In genomic region chr14:24441904-24442239, GRCh38 we compare ENCODE assay signal across 8 cellular contexts. TPM values are rescaled to one million over a fixed set of nuclear protein-coding genes. Genes with fewer than 3 reads are reported as not detected.
DNase-seq lines count a peak whose midpoint lies in the region; ATAC-seq and TF ChIP-seq lines count a peak whose summit lies in the region.

No MANE protein-coding gene starts in this region.

- H3K36me3 ChIP-seq in GM23338 (ENCODE audit: insufficient read depth) (peaks cover 7% of the 10 kb centered on the region; the same call in 1 of the 2 replicates), muscle layer of duodenum (ENCODE audit: control insufficient read depth in 1 of 2, insufficient read depth in 2 of 2, low read length in 2 of 2) (peaks cover 33 to 43% of the 10 kb centered on the region in 2 donors)

- DNase-seq in GM23338 (ENCODE audit: low spot score) (peak; percentile 64), NCI-H2227 treated with DMSO at 0.1 percent for 48 hours (lab: John Stamatoyannopoulos, UW) (peak; percentile 86), chondrocyte (ENCODE audit: low spot score) (no peak), sciatic nerve (ENCODE audit: low spot score) (no peak), dermis blood vessel endothelial cell (no peak), NCI-H128 (lab: John Stamatoyannopoulos, UW; ENCODE audit: unreplicated experiment) (no peak)
- DNase-seq in stimulated activated CD4-positive, alpha-beta T cell treated with anti-CD3 and anti-CD28 coated beads, Interleukin-4, amount 100 ng/mL, for 24 hours: no peak

- peak overlapping the region; percentile 84 for H3K4me2 ChIP-seq in GM23338

- H4K20me1 ChIP-seq in GM23338 (replicated peaks; ENCODE audit: insufficient read depth): no peaks in the 10 kb centered on the region; the same call in 1 of the 2 replicates

- ATAC-seq in GM23338 (peak; percentile 43), sciatic nerve (no peak)

- intact Hi-C loops in sciatic nerve (cut with DNase I): no loop called here

- peaks cover 5% of the 10 kb centered on the region; the same call in 2 of the 3 replicates for H3K4me1 Mint-ChIP-seq in GM23338
- peaks cover 29% of the 10 kb centered on the region for H3K4me1 Mint-ChIP-seq in chondrocyte (ENCODE audit: low read depth)

- H3K36me3 Mint-ChIP-seq in GM23338 (ENCODE audit: low read depth) (peaks cover 39% of the 10 kb centered on the region), chondrocyte (ENCODE audit: low read depth) (peaks cover 6% of the 10 kb centered on the region)

- H3K79me2 ChIP-seq in GM23338 (replicated peaks; ENCODE audit: insufficient read depth): peaks cover 13% of the 10 kb centered on the region

- H2AFZ ChIP-seq in GM23338: no peak overlapping the region; the same call in 1 of the 2 replicates

- H3K27me3 Mint-ChIP-seq in GM23338 (ENCODE audit: insufficient read depth, low read depth, poor library complexity) (peaks cover 4% of the 10 kb centered on the region), chondrocyte (ENCODE audit: low read depth) (no peaks in the 10 kb centered on the region)

- no peaks in the 10 kb centered on the region for H3K9me3 ChIP-seq in muscle layer of duodenum (ENCODE audit: control insufficient read depth in 1 of 2, low read length in 2 of 2)

- H3F3A ChIP-seq in GM23338 (replicated peaks; ENCODE audit: low read depth): peaks cover 7% of the 10 kb centered on the region; the same call in 1 of the 2 replicates

- H3K27ac Mint-ChIP-seq in GM23338: peak overlapping the region; percentile 99
- peak overlapping the region; percentile 98 for H3K27ac Mint-ChIP-seq in chondrocyte (ENCODE audit: unreplicated experiment)

- no peaks in the 10 kb centered on the region for H3K27me3 ChIP-seq in GM23338 (ENCODE audit: insufficient read depth)
- no peaks in the 10 kb centered on the region for H3K27me3 ChIP-seq in muscle layer of duodenum (ENCODE audit: low read depth, low read length)

- H3K4me1 ChIP-seq in GM23338 (ENCODE audit: insufficient read depth): peaks cover 13% of the 10 kb centered on the region
- peaks cover 8 to 39% of the 10 kb centered on the region in 2 donors for H3K4me1 ChIP-seq in muscle layer of duodenum (ENCODE audit: control insufficient read depth in 1 of 2, insufficient read depth in 2 of 2, low read length in 2 of 2)

- peak overlapping the region; percentile 88 for H3K4me3 Mint-ChIP-seq in GM23338
- H3K4me3 Mint-ChIP-seq in chondrocyte (ENCODE audit: unreplicated experiment): peak overlapping the region; percentile 88

- no peaks in the 10 kb centered on the region for H3K9me2 ChIP-seq in GM23338 (ENCODE audit: insufficient read depth)

- peak overlapping the region; percentile 97 for H3K27ac ChIP-seq in GM23338 (ENCODE audit: low read depth)
- peak overlapping the region; percentile 99 for H3K27ac ChIP-seq in muscle layer of duodenum (ENCODE audit: low read length)

- TF ChIP-seq CTCF in GM23338 (conservative IDR thresholded peaks at IDR 0.05; ENCODE audit: low read depth in 2 of 2) (no peak), chondrocyte (IDR thresholded peaks at IDR 0.05) (no peak)

- H3K9me3 Mint-ChIP-seq in GM23338: no peaks in the 10 kb centered on the region
- no peaks in the 10 kb centered on the region for H3K9me3 Mint-ChIP-seq in chondrocyte (ENCODE audit: low read depth)

- H3K4me3 ChIP-seq in GM23338: peak overlapping the region; percentile 70
- H3K4me3 ChIP-seq in muscle layer of duodenum (ENCODE audit: low read depth in 1 of 2, low read length in 2 of 2): peak overlapping the region; percentile 71 to 88

TF ChIP-seq in GM23338, 12 proteins besides CTCF, POLR2A, EP300 and RAD21 (continues in another document):
- no peak for TF ChIP-seq STAT1 (IDR thresholded peaks at IDR 0.05; ENCODE audit: unreplicated experiment)
- TF ChIP-seq ZNF331 (CRISPR knock-in tag; IDR thresholded peaks at IDR 0.05; ENCODE audit: low read depth): no peak
- TF ChIP-seq ZNF462 (CRISPR knock-in tag; IDR thresholded peaks at IDR 0.05): no peak
- no peak for TF ChIP-seq EZH2 (IDR thresholded peaks at IDR 0.05; ENCODE audit: low read depth, unreplicated experiment)
- no peak for TF ChIP-seq EZH2phosphoT487 (IDR thresholded peaks at IDR 0.05; ENCODE audit: unreplicated experiment)
- no peak for TF ChIP-seq ZNF114 (CRISPR knock-in tag; IDR thresholded peaks at IDR 0.05)

RNA-seq across cellular contexts. Expression of gene SDR39U1, which starts 0.7 kb away (rescaled TPM):
- total RNA-seq in GM23338 (2014; rRNA removed; shearing (Covaris generic)): 9.0 and 22.9 TPM in 2 replicates
- 60.6 and 66.5 TPM in 2 replicates for polyA plus RNA-seq in GM23338 (2016; fragmentation: Nextera tagmentation; extraction: Ambion mirVana)
- total RNA-seq in chondrocyte (34.6 to 52.9 TPM (median 35.3 TPM) in 3 replicates), sciatic nerve (43.9 TPM), dermis blood vessel endothelial cell (9.3 and 79.1 TPM in 2 replicates)

RNA-seq across cellular contexts. Expression of gene KHNYN, which starts 12.1 kb away (rescaled TPM):
- total RNA-seq in GM23338 (2014; rRNA removed; shearing (Covaris generic)): 21.9 and 28.1 TPM in 2 replicates
- 2.1 and 2.7 TPM in 2 replicates for polyA plus RNA-seq in GM23338 (2016; fragmentation: Nextera tagmentation; extraction: Ambion mirVana)
- total RNA-seq in chondrocyte (44.4 to 53.8 TPM (median 53.7 TPM) in 3 replicates), sciatic nerve (73.4 TPM), dermis blood vessel endothelial cell (55.5 and 67.0 TPM in 2 replicates)

RNA-seq across cellular contexts. Expression of gene CBLN3, which starts 12.4 kb away (rescaled TPM):
- total RNA-seq in GM23338 (2014; rRNA removed; shearing (Covaris generic)): 0.07 TPM in 1 of 2 replicates, not detected in the other
- polyA plus RNA-seq in GM23338 (2016; fragmentation: Nextera tagmentation; extraction: Ambion mirVana): 0.19 and 0.23 TPM in 2 replicates
- total RNA-seq in chondrocyte (5.2 to 6.1 TPM (median 5.5 TPM) in 3 replicates), sciatic nerve (7.0 TPM), dermis blood vessel endothelial cell (0.84 and 1.0 TPM in 2 replicates)

RNA-seq across cellular contexts. Expression of gene NYNRIN, which starts 43.1 kb away (rescaled TPM):
- 17.5 and 20.0 TPM in 2 replicates for total RNA-seq in GM23338 (2014; rRNA removed; shearing (Covaris generic))
- polyA plus RNA-seq in GM23338 (2016; fragmentation: Nextera tagmentation; extraction: Ambion mirVana): 3.1 TPM in 2 replicates
- total RNA-seq in chondrocyte: 20.0 to 32.1 TPM (median 21.0 TPM) in 3 replicates
- 20.0 TPM for total RNA-seq in sciatic nerve
- total RNA-seq in dermis blood vessel endothelial cell: 12.6 and 17.0 TPM in 2 replicates

Comparison
In these comparisons a context has a peak if more than half of its experiments do, and no peak if none do; other contexts are left out.
1. DNase-seq: peak in GM23338 (single experiment) and NCI-H2227 treated with DMSO at 0.1 percent for 48 hours (single experiment); none in chondrocyte (single experiment), sciatic nerve (single experiment), dermis blood vessel endothelial cell (single experiment), stimulated activated CD4-positive, alpha-beta T cell treated with anti-CD3 and anti-CD28 coated beads, Interleukin-4, amount 100 ng/mL, for 24 hours (single experiment) and NCI-H128 (single experiment).